1 cellular context compared by ENCODE assay signal in the genomic region with DNA sequence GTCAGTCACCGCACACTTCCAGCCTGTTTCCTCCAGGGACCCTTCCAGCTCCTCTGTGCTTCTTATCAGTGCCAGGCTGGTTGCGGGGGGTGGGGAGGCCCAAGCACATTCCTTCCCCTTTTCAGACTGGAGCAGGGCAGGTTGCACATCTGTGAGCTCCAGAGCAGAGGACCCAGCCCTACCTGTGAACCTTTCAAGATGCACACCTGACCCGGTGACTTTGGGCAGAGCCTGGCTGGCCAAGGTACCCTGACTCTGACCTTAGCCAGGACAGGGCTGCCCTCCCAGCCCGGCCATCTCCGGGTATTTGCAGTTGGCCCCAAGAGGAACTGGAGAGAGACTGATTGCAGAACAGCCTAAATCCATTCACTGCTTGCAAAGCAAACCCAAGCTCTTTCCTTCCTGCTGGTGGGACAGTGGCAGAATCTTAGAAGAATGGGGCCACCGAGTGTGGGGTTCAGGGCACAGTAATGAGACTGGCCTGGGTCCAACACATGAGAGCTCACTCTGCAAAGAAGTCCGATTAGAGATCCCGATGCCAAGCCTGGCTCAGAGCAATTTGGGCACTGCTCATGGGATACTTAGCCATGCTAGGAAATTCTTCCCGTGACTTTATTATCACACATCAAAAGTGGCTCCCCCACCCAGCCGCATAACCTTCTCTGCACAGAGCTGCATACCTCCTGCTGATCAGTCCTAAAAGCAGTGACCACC.
TF ChIP-seq lines count a peak whose summit lies in the region.

No MANE protein-coding gene starts in this region.

TF ChIP-seq in H1, 55 proteins besides CTCF, POLR2A, EP300 and RAD21 (continued from another document):
- TF ChIP-seq, protein P1, sequence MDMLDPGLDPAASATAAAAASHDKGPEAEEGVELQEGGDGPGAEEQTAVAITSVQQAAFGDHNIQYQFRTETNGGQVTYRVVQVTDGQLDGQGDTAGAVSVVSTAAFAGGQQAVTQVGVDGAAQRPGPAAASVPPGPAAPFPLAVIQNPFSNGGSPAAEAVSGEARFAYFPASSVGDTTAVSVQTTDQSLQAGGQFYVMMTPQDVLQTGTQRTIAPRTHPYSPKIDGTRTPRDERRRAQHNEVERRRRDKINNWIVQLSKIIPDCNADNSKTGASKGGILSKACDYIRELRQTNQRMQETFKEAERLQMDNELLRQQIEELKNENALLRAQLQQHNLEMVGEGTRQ (IDR thresholded peaks at IDR 0.05; ENCODE audit: low read length): no peak
- no peak for TF ChIP-seq POU5F1 (IDR thresholded peaks at IDR 0.05; ENCODE audit: low read depth, low read length)
